11 cellular contexts compared by ENCODE assay signal in the genomic region with DNA sequence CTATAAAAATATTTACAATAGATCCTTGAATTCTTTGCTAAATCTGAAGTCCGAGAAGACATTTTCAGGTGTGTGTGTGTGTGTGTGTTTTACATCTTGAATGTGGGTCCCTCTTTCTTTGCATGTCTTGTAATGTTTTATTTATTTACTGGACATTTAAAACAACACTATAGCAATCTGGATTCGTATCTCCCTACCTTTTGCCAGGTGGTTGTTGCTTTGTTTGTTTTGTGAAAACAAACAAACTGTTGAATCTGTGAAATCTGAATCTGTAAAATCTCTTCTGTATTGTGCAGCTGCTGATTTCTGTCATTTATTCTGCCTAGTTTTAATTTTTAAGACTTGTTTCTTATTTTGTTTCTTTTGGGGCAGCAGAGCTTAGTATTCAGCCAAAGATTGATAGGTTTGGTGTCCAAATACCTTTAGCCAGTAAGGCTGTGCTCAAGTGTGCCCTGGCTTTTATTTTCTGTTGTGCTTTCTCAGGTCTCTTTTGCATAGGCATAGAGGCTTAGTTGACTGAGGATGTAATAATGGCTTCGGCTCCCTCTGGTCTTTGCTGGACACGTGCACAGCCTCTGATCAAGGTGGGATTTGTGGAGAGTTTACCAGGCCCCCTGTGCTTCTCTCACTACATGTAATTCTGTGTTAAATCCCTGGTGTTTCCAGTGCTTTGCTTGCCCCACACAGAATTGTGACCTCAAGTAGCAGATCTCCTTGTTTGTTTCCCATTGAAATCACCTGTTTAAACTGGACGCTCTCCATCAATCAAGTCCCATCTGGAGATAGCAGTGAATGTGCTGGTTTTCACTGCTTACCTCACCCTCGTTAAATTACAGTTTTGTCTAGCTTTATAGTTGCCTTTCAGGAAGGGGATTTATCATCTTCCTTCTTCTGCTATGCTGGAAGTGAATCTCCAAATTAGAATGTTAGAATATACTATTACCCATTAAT.
A peak's percentile ranks its signal among the peaks of the same experiment; 100 is the strongest.
DNase-seq lines count a peak whose midpoint lies in the region; ATAC-seq and TF ChIP-seq lines count a peak whose summit lies in the region.
"Had no signal": no experiment of that assay in that cellular context is flagged by ENCODE, and none has a peak within 500 bp of the region (broad histone marks: within the 10 kb centered on the region; RNA-seq: fewer than 3 reads in every experiment).

No MANE protein-coding gene starts in this region.

- H3K9me3 ChIP-seq in ascending aorta: no peaks in the 10 kb centered on the region

- H3K36me3 Mint-ChIP-seq in neural crest cell (ENCODE audit: low read depth): peaks cover 17% of the 10 kb centered on the region

- DNase-seq in DMS53 treated with DMSO at 0.1 percent for 48 hours (lab: John Stamatoyannopoulos, UW; ENCODE audit: unreplicated experiment) (peak; percentile 80), NCI-H2029 (lab: John Stamatoyannopoulos, UW) (peak; percentile 84), ascending aorta (ENCODE audit: low spot score in 2 of 2) (no peak), neural crest cell (ENCODE audit: low read depth, low spot score) (no peak), HUDEP-2 (lab: John Stamatoyannopoulos, UW; ENCODE audit: unreplicated experiment in 76 of 76) (no peak), cortex of kidney (lab: John Stamatoyannopoulos, UW) (no peak)
- DNase-seq in activated CD4-positive, alpha-beta T cell treated with anti-CD3 and anti-CD28 coated beads, Interleukin-2, amount 50 U/mL, for 1 hour: no peak
- DNase-seq: activated gamma-delta T cell treated with Interleukin-2 at 50 U/mL for 16 hours, kidney glomerular epithelial cell, MM.1S had no signal

- peaks cover 0 to 40% of the 10 kb centered on the region in 2 donors for H3K4me1 ChIP-seq in ascending aorta

- H3K27me3 Mint-ChIP-seq in neural crest cell (ENCODE audit: low read depth): no peaks in the 10 kb centered on the region

- no peak overlapping the region for H3K4me3 ChIP-seq in ascending aorta

- H3K36me3 ChIP-seq in ascending aorta: peaks cover 4 to 14% of the 10 kb centered on the region in 2 donors

- no peak for ATAC-seq in GM21423 (IDR thresholded peaks at IDR 0.05; ENCODE audit: unreplicated experiment)

- peaks cover 15% of the 10 kb centered on the region for H3K4me1 Mint-ChIP-seq in neural crest cell

- no peaks in the 10 kb centered on the region for H3K9me3 Mint-ChIP-seq in neural crest cell

- H3K4me3 Mint-ChIP-seq in neural crest cell: no peak overlapping the region

- H3K27ac Mint-ChIP-seq in neural crest cell (ENCODE audit: unreplicated experiment): peak overlapping the region; percentile 29

- no peaks in the 10 kb centered on the region for H3K27me3 ChIP-seq in ascending aorta

- peak overlapping the region; percentile 1 to 12 for H3K27ac ChIP-seq in ascending aorta

- no peak for TF ChIP-seq CTCF in ascending aorta (IDR thresholded peaks at IDR 0.05)
- no peak for TF ChIP-seq CTCF in neural crest cell (conservative IDR thresholded peaks at IDR 0.05)

- intact Hi-C loops in ascending aorta (cut with DNase I): loop anchor here (5.0 kb wide), 1 partner anchor 71 kb away; a partner anchor contains a TSS

Comparison
In these comparisons a context has a peak if more than half of its experiments do, and no peak if none do; other contexts are left out.
1. DNase-seq: peak in DMS53 treated with DMSO at 0.1 percent for 48 hours (single experiment) and NCI-H2029 (single experiment); none in ascending aorta (0 of 2), neural crest cell (single experiment), activated CD4-positive, alpha-beta T cell treated with anti-CD3 and anti-CD28 coated beads, Interleukin-2, amount 50 U/mL, for 1 hour (single experiment), HUDEP-2 (0 of 76) and cortex of kidney (single experiment).